In the genomic region with DNA sequence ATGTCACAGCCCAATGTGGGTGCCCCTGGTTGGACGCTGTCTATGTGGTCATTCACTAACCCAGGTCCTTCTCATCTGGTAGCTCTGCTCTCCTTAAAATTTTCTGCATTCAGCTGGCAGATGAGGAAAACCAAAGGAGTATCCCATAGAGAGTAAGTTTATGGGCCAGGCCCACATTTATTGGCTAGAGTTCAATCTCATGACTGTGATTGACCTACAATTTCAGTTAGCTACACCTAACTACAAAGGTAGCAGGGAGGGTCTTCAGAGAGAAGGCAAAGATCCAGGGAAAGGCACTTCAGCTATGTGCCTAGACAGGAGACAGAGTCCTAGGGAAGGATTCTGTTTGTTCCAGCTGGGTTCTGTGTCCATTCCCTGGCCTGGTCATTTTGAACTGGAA, we compare ENCODE assay signal across 12 cellular contexts. TPM values are rescaled to one million over a fixed set of nuclear protein-coding genes. Genes with fewer than 3 reads are reported as not detected.
DNase-seq lines count a peak whose midpoint lies in the region; ATAC-seq and TF ChIP-seq lines count a peak whose summit lies in the region.
"Had no signal": no experiment of that assay in that cellular context is flagged by ENCODE, and none has a peak within 500 bp of the region (broad histone marks: within the 10 kb centered on the region; RNA-seq: fewer than 3 reads in every experiment).

No MANE protein-coding gene starts in this region.

- H3K4ac ChIP-seq in IMR-90 (ENCODE audit: low read depth, low read length), result peak overlapping the region; percentile 71

- peak overlapping the region; percentile 54 for H2BK20ac ChIP-seq in IMR-90 (ENCODE audit: low read depth, low read length)

- peak overlapping the region; percentile 74 for H2AFZ ChIP-seq in IMR-90 (replicated peaks; ENCODE audit: low read length, poor library complexity)
- H2AFZ ChIP-seq: hepatocyte had no signal

- H2AK9ac ChIP-seq in IMR-90 (replicated peaks; ENCODE audit: low read depth, low read length, poor library complexity), result peak overlapping the region; percentile 47

- no peak overlapping the region for H3K9ac ChIP-seq in IMR-90 (ENCODE audit: low read depth, low read length)

- intact Hi-C loops in IMR-90 (cut with micrococcal nuclease), result no loop called here

- no peak overlapping the region; the same call in 1 of the 2 replicates for H3K18ac ChIP-seq in IMR-90 (ENCODE audit: low read depth, low read length)

- POLR2A ChIA-PET in IMR-90 (lab: Charles Lee; ENCODE audit: unreplicated experiment), result no interaction called here

- dilution Hi-C loops in IMR-90 (cut with HindIII; ENCODE audit: low sequenced_read_pairs, unreplicated experiment), result no loop called here

- peaks cover 18 to 62% (median 49%) of the 10 kb centered on the region in 4 donors for H3K4me1 Mint-ChIP-seq in CD4-positive, CD25-positive, alpha-beta regulatory T cell
- peaks cover 41% of the 10 kb centered on the region for H3K4me1 Mint-ChIP-seq in activated naive CD8-positive, alpha-beta T cell treated with anti-CD3 and anti-CD28 coated beads for 36 hours
- peaks cover 20% of the 10 kb centered on the region for H3K4me1 Mint-ChIP-seq in nephron progenitor cell

- peak overlapping the region in 1 of 2 experiments; percentile 39; a peak in 2 of 4 replicates for H4K8ac ChIP-seq in IMR-90 (ENCODE audit: low read depth in 2 of 2, low read length in 2 of 2)

- no peak for TF ChIP-seq RAD21 in IMR-90 (IDR thresholded peaks at IDR 0.05; ENCODE audit: low read length)

- peaks cover 0 to 9% of the 10 kb centered on the region in 2 experiments; a peak in 1 of 4 replicates for H3K79me1 ChIP-seq in IMR-90 (ENCODE audit: low read depth in 1 of 2, low read length in 2 of 2)

- H3K27ac Mint-ChIP-seq in CD4-positive, CD25-positive, alpha-beta regulatory T cell, result peak overlapping the region; percentile 38 to 90 (median 88)
- H3K27ac Mint-ChIP-seq in activated naive CD8-positive, alpha-beta T cell treated with anti-CD3 and anti-CD28 coated beads for 36 hours, result peak overlapping the region; percentile 94
- H3K27ac Mint-ChIP-seq in nephron progenitor cell, result peak overlapping the region; percentile 78

- H3K4me3 Mint-ChIP-seq in CD4-positive, CD25-positive, alpha-beta regulatory T cell, result peak overlapping the region in 3 of 4 donors; percentile 75 to 84 (median 82)
- peak overlapping the region; percentile 67 for H3K4me3 Mint-ChIP-seq in activated naive CD8-positive, alpha-beta T cell treated with anti-CD3 and anti-CD28 coated beads for 36 hours
- H3K4me3 Mint-ChIP-seq in nephron progenitor cell, result no peak overlapping the region

- H2BK15ac ChIP-seq in IMR-90 (ENCODE audit: low read depth, low read length), result peak overlapping the region; percentile 79; the same call in 2 of the 3 replicates

- no peaks in the 10 kb centered on the region for H3K9me3 ChIP-seq in CD4-positive, CD25-positive, alpha-beta regulatory T cell (ENCODE audit: control insufficient read depth in 2 of 2, low read length in 2 of 2)
- no peaks in the 10 kb centered on the region for H3K9me3 ChIP-seq in IMR-90 (ENCODE audit: control insufficient read depth, insufficient read depth, low read length)
- H3K9me3 ChIP-seq: colonic mucosa, Peyer's patch had no signal

- peak overlapping the region; percentile 13 for H3K4me3 ChIP-seq in CD4-positive, CD25-positive, alpha-beta regulatory T cell (ENCODE audit: low read depth, low read length)
- no peak overlapping the region for H3K4me3 ChIP-seq in IMR-90 (ENCODE audit: insufficient read depth, low read depth, low read length)
- H3K4me3 ChIP-seq: colonic mucosa, hepatocyte, Peyer's patch had no signal

- H3K9me3 Mint-ChIP-seq in CD4-positive, CD25-positive, alpha-beta regulatory T cell, result peaks cover 0 to 9% (median 0%) of the 10 kb centered on the region in 7 donors
- peaks cover 3% of the 10 kb centered on the region for H3K9me3 Mint-ChIP-seq in activated naive CD8-positive, alpha-beta T cell treated with anti-CD3 and anti-CD28 coated beads for 36 hours
- H3K9me3 Mint-ChIP-seq in nephron progenitor cell, result peaks cover 9% of the 10 kb centered on the region

- H4K5ac ChIP-seq in IMR-90 (ENCODE audit: low read depth, low read length), result no peak overlapping the region

- peaks cover 29% of the 10 kb centered on the region for H3K9me1 ChIP-seq in IMR-90 (ENCODE audit: insufficient read depth, low read length)

- peak overlapping the region; percentile 63 for H4K91ac ChIP-seq in IMR-90 (ENCODE audit: insufficient read depth, low read depth, low read length)

- WGBS in IMR-90 (ENCODE audit: extremely low coverage in 2 of 2, insufficient read length in 1 of 2), 2 experiments, result no CpG with 5 or more reads among the region's 1 CpG

- no peak for TF ChIP-seq POLR2A in IMR-90 (IDR thresholded peaks at IDR 0.05; ENCODE audit: low read depth, low read length)

- no peaks in the 10 kb centered on the region for H3K36me3 Mint-ChIP-seq in CD4-positive, CD25-positive, alpha-beta regulatory T cell
- peaks cover 4% of the 10 kb centered on the region for H3K36me3 Mint-ChIP-seq in activated naive CD8-positive, alpha-beta T cell treated with anti-CD3 and anti-CD28 coated beads for 36 hours
- H3K36me3 Mint-ChIP-seq in nephron progenitor cell (ENCODE audit: low read depth), result no peaks in the 10 kb centered on the region

- H3K36me3 ChIP-seq in CD4-positive, CD25-positive, alpha-beta regulatory T cell (ENCODE audit: control insufficient read depth, insufficient read depth, low read length), result no peaks in the 10 kb centered on the region
- no peaks in the 10 kb centered on the region for H3K36me3 ChIP-seq in IMR-90 (ENCODE audit: control insufficient read depth, insufficient read depth, low read length)
- H3K36me3 ChIP-seq: colonic mucosa, Peyer's patch had no signal

- no peak for ATAC-seq in CD4-positive, CD25-positive, alpha-beta regulatory T cell (ENCODE audit: low read depth in 2 of 2)
- ATAC-seq in IMR-90 (ENCODE audit: low read depth), result no peak
- no peak for ATAC-seq in HG03520 (IDR thresholded peaks at IDR 0.05; ENCODE audit: unreplicated experiment)

- H4K20me1 ChIP-seq in IMR-90 (ENCODE audit: insufficient read depth, low read length), result no peaks in the 10 kb centered on the region

- no peak for DNase-seq in CD4-positive, CD25-positive, alpha-beta regulatory T cell
- DNase-seq in IMR-90 (no peak), nephron progenitor cell (no peak), DMS153 (lab: John Stamatoyannopoulos, UW) (no peak), DMS53 treated with DMSO at 0.1 percent for 48 hours (lab: John Stamatoyannopoulos, UW; ENCODE audit: unreplicated experiment) (no peak), DMS 273 (lab: John Stamatoyannopoulos, UW; ENCODE audit: unreplicated experiment) (no peak)
- no peak for DNase-seq in activated naive CD8-positive, alpha-beta T cell treated with anti-CD3 and anti-CD28 coated beads for 36 hours
- DNase-seq: NCI-H524 treated with DMSO at 0.1 percent for 48 hours had no signal

- BruUV-seq in IMR-90 (replicated peaks; lab: Mats Ljungman, UMichigan), result no TSS peak

- H2BK120ac ChIP-seq in IMR-90 (ENCODE audit: low read depth, low read length), result peak overlapping the region; percentile 70

- peak overlapping the region; percentile 8 for H2BK5ac ChIP-seq in IMR-90 (ENCODE audit: low read depth, low read length, poor library complexity, severe bottlenecking)

- peak overlapping the region; percentile 60 for H2AK5ac ChIP-seq in IMR-90 (ENCODE audit: low read depth, low read length)

- in situ Hi-C loops in IMR-90 (cut with MboI; ENCODE audit: low sequenced_read_pairs), result no loop called here

- no peaks in the 10 kb centered on the region for H3K27me3 Mint-ChIP-seq in CD4-positive, CD25-positive, alpha-beta regulatory T cell
- no peaks in the 10 kb centered on the region for H3K27me3 Mint-ChIP-seq in activated naive CD8-positive, alpha-beta T cell treated with anti-CD3 and anti-CD28 coated beads for 36 hours
- peaks cover 4% of the 10 kb centered on the region for H3K27me3 Mint-ChIP-seq in nephron progenitor cell (ENCODE audit: low read depth, poor library complexity)

- no peak overlapping the region for H3K4me2 ChIP-seq in IMR-90 (ENCODE audit: low read depth, low read length)
- H3K4me2 ChIP-seq: hepatocyte had no signal

- TF ChIP-seq CTCF in IMR-90 (conservative IDR thresholded peaks at IDR 0.05; ENCODE audit: low read depth, low read length) (no peak), nephron progenitor cell (IDR thresholded peaks at IDR 0.05) (no peak)

- peak overlapping the region; percentile 67 for H3K27ac ChIP-seq in CD4-positive, CD25-positive, alpha-beta regulatory T cell (ENCODE audit: insufficient read depth, low read length, poor library complexity, severe bottlenecking)
- H3K27ac ChIP-seq in IMR-90 (ENCODE audit: insufficient read depth, low read length), result no peak overlapping the region
- H3K27ac ChIP-seq: hepatocyte had no signal

- peaks cover 45% of the 10 kb centered on the region for H3K4me1 ChIP-seq in CD4-positive, CD25-positive, alpha-beta regulatory T cell (ENCODE audit: control insufficient read depth, insufficient read depth, low read length, poor library complexity, severe bottlenecking)
- peaks cover 19% of the 10 kb centered on the region for H3K4me1 ChIP-seq in IMR-90 (ENCODE audit: control insufficient read depth, insufficient read depth, low read length)

- H3K23ac ChIP-seq in IMR-90 (ENCODE audit: low read depth, low read length), result no peak overlapping the region

- H3K56ac ChIP-seq in IMR-90 (ENCODE audit: extremely low read depth, insufficient read depth, low read length), result no peak overlapping the region

- CTCF ChIA-PET in IMR-90 (lab: Yijun Ruan, JAX), result no interaction called here

- peak overlapping the region; percentile 35 for H3K14ac ChIP-seq in IMR-90 (replicated peaks; ENCODE audit: low read depth, low read length)

- no peaks in the 10 kb centered on the region for H3K27me3 ChIP-seq in CD4-positive, CD25-positive, alpha-beta regulatory T cell (ENCODE audit: control insufficient read depth, insufficient read depth, low read length)
- H3K27me3 ChIP-seq in IMR-90 (ENCODE audit: control insufficient read depth, insufficient read depth, low read length), result no peaks in the 10 kb centered on the region
- H3K27me3 ChIP-seq: colonic mucosa, hepatocyte, Peyer's patch had no signal

TF ChIP-seq in IMR-90, 13 proteins besides CTCF, POLR2A, EP300 and RAD21 (continues in another document):
- TF ChIP-seq NFE2L2 (IDR thresholded peaks at IDR 0.05; ENCODE audit: low read depth, low read length), result no peak

RNA-seq across cellular contexts. Expression of gene PPIF, which starts 23.7 kb away (rescaled TPM):
- 60.2 TPM for total RNA-seq in CD4-positive, CD25-positive, alpha-beta regulatory T cell
- polyA plus RNA-seq in CD4-positive, CD25-positive, alpha-beta regulatory T cell, result 10 to 100 TPM; 15.5 to 18.6 (median 17.2) TPM
- 29.2 and 29.7 TPM in 2 replicates for total RNA-seq in IMR-90 (2012; rRNA removed)
- polyA plus RNA-seq in IMR-90 (2012; rRNA removed), result 127 and 130 TPM in 2 replicates
- polyA plus RNA-seq in IMR-90 (2012; cell fraction: cytosol; rRNA removed), result 113 and 150 TPM in 2 replicates
- polyA plus RNA-seq in IMR-90 (2012; cell fraction: nucleus; rRNA removed; ENCODE audit: low replicate concordance), result 205 and 248 TPM in 2 replicates
- 100 to 1,000 TPM; 163 to 176 TPM for total RNA-seq in activated naive CD8-positive, alpha-beta T cell treated with anti-CD3 and anti-CD28 coated beads for 36 hours
